8 cellular contexts compared by ENCODE assay signal in genomic region chr3:57557088-57557537, GRCh38. TPM values are rescaled to one million over a fixed set of nuclear protein-coding genes. Genes with fewer than 3 reads are reported as not detected.
DNase-seq lines count a peak whose midpoint lies in the region; ATAC-seq and TF ChIP-seq lines count a peak whose summit lies in the region.

No MANE protein-coding gene starts in this region.

- H3K27ac ChIP-seq in esophagus muscularis mucosa (replicated peaks in 1 of 4), result peak overlapping the region; percentile 89 to 95 (median 94)

- H3K9me3 ChIP-seq in Loucy (ENCODE audit: insufficient read depth, low read depth, low read length) (no peaks in the 10 kb centered on the region), esophagus muscularis mucosa (no peaks in the 10 kb centered on the region), neuron (ENCODE audit: low read length) (no peaks in the 10 kb centered on the region)

- no peak for TF ChIP-seq POLR2A in esophagus muscularis mucosa (IDR thresholded peaks at IDR 0.05; ENCODE audit: low read depth)

- no peaks in the 10 kb centered on the region for H3F3A ChIP-seq in Loucy (ENCODE audit: low read depth)

- peaks cover 27% of the 10 kb centered on the region for H4K20me1 ChIP-seq in Loucy (ENCODE audit: insufficient read depth, low read length, poor library complexity, severe bottlenecking)

- H3K36me3 ChIP-seq in Loucy (ENCODE audit: insufficient read depth, low read length) (no peaks in the 10 kb centered on the region), esophagus muscularis mucosa (peaks cover 0 to 29% (median 18%) of the 10 kb centered on the region in 4 donors), neuron (ENCODE audit: insufficient read depth, low read length) (peaks cover 26% of the 10 kb centered on the region)

- peak overlapping the region; percentile 88 for H3K9ac ChIP-seq in Loucy (ENCODE audit: low read depth, low read length, poor library complexity, severe bottlenecking)

- H3K4me1 ChIP-seq in Loucy (ENCODE audit: insufficient read depth, low read length, poor library complexity, severe bottlenecking), result peaks cover 42% of the 10 kb centered on the region
- peaks cover 28 to 51% (median 43%) of the 10 kb centered on the region in 4 donors for H3K4me1 ChIP-seq in esophagus muscularis mucosa
- peaks cover 21% of the 10 kb centered on the region for H3K4me1 ChIP-seq in neuron (ENCODE audit: insufficient read depth, low read length)

- intact Hi-C loops in esophagus muscularis mucosa (cut with DNase I), result no loop called here

- peak overlapping the region; percentile 99; the same call in 1 of the 2 replicates for H2AFZ ChIP-seq in Loucy (ENCODE audit: low read length)
- H2AFZ ChIP-seq in neuron (ENCODE audit: low read depth, low read length), result no peak overlapping the region

- DNase-seq in activated gamma-delta T cell treated with Interleukin-2 at 50 U/mL for 16 hours (peak; percentile 26), activated gamma-delta T cell (lab: John Stamatoyannopoulos, UW) (no peak), esophagus muscularis mucosa (ENCODE audit: extremely low spot score) (no peak)
- DNase-seq in activated CD8-positive, alpha-beta memory T cell treated with anti-CD3 and anti-CD28 coated beads for 48 hours (ENCODE audit: low read depth in 2 of 3, low spot score in 2 of 3), result peak; percentile 11 to 24 (median 20)

- H3K79me2 ChIP-seq in Loucy (ENCODE audit: insufficient read depth, low read length), result peaks cover 58% of the 10 kb centered on the region

- ATAC-seq in GM21786 (IDR thresholded peaks at IDR 0.05; ENCODE audit: unreplicated experiment), result no peak
- ATAC-seq in HG02852 (IDR thresholded peaks at IDR 0.05; ENCODE audit: unreplicated experiment), result no peak

- no peak for TF ChIP-seq EP300 in esophagus muscularis mucosa (IDR thresholded peaks at IDR 0.05)

- WGBS in esophagus muscularis mucosa, result 2% methylated on average over 14 of the region's 29 CpGs

- H3K27me3 ChIP-seq in Loucy (ENCODE audit: insufficient read depth, low read length, poor library complexity, severe bottlenecking) (no peaks in the 10 kb centered on the region), esophagus muscularis mucosa (no peaks in the 10 kb centered on the region), neuron (ENCODE audit: insufficient read depth, low read length) (no peaks in the 10 kb centered on the region)

- peak overlapping the region; percentile 97 for H3K4me3 ChIP-seq in Loucy (ENCODE audit: low read length, poor library complexity, severe bottlenecking)
- peak overlapping the region; percentile 81 to 95 (median 87) for H3K4me3 ChIP-seq in esophagus muscularis mucosa
- peak overlapping the region; percentile 62 for H3K4me3 ChIP-seq in neuron (ENCODE audit: low read length)

- H3K4me2 ChIP-seq in Loucy (ENCODE audit: low read depth, low read length, poor library complexity, severe bottlenecking), result peak overlapping the region; percentile 100

- no peaks in the 10 kb centered on the region for H3K9me2 ChIP-seq in Loucy (replicated peaks; ENCODE audit: low read depth, low read length)

- TF ChIP-seq CTCF in Loucy (conservative IDR thresholded peaks at IDR 0.05; ENCODE audit: low read length), result no peak
- no peak for TF ChIP-seq CTCF in esophagus muscularis mucosa (IDR thresholded peaks at IDR 0.05)

RNA-seq across cellular contexts. Expression of gene PDE12, which starts 1.0 kb away (rescaled TPM):
- total RNA-seq in esophagus muscularis mucosa, result 10 to 100 TPM; 19.0 to 26.5 (median 22.4) TPM

RNA-seq across cellular contexts. Expression of gene DNAH12, which starts 13.0 kb away (rescaled TPM):
- under 1 TPM in 2 of 4 donors, not detected in 2; under 0.01 to 0.39 TPM for total RNA-seq in esophagus muscularis mucosa

RNA-seq across cellular contexts. Expression of gene ARF4, which starts 40.0 kb away (rescaled TPM):
- total RNA-seq in esophagus muscularis mucosa, result 100 to 1,000 TPM in 1 of 4 donors, 10 to 100 TPM in 3; 75.1 to 104 (median 84.1) TPM

Comparison
In these comparisons a context has a peak if more than half of its experiments do, and no peak if none do; other contexts are left out.
1. DNase-seq: peak in activated gamma-delta T cell treated with Interleukin-2 at 50 U/mL for 16 hours (single experiment) and activated CD8-positive, alpha-beta memory T cell treated with anti-CD3 and anti-CD28 coated beads for 48 hours (3 of 3); none in activated gamma-delta T cell (single experiment) and esophagus muscularis mucosa (single experiment).
2. Peak in every context shown above with its lines, with median percentiles within 50 percentile points of each other: H3K4me3 ChIP-seq.